ENCODE assay signal across 9 cellular contexts in the genomic region with DNA sequence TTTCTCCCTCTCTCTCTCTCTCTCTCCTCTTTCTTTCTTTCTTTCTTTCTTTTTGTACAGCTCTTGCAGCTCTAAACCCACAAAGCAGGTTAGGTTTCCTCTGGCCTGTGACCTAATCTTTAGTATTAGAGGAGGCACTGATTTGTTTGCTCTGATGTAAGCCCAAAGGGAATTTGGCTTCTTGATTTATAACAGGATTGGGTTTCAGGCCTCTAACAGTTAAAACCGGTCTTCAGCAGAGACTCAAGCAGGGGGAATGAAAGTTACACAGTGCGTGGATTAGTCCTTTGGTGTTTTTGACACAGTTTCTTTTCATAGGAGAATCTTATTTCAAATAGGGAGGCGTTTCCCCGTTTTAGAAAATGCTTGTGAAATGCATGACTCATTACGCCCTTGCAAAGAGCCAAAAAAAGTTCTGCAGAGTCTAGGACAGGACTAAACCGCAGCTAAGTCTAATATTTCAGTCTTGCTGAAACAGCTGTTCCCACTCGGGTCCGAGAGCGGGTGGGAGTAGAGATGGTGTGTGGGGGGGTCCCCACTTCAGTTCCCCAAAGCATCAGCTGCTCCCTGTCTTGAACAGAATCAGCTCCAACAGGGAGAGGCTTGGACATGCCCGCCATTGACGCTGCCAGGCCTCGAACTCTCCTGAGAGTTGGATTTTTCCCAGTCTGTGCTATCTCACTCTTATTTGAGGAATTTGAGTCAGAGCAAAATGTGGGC.
A peak's percentile ranks its signal among the peaks of the same experiment; 100 is the strongest.
DNase-seq lines count a peak whose midpoint lies in the region; ATAC-seq and TF ChIP-seq lines count a peak whose summit lies in the region.
"Had no signal": no experiment of that assay in that cellular context is flagged by ENCODE, and none has a peak within 500 bp of the region (broad histone marks: within the 10 kb centered on the region; RNA-seq: fewer than 3 reads in every experiment).

No MANE protein-coding gene starts in this region.

- H3K9me3 Mint-ChIP-seq in activated naive CD8-positive, alpha-beta T cell treated with anti-CD3 and anti-CD28 coated beads, Interleukin-2, amount 50 U/mL, for 24 hours: no peaks in the 10 kb centered on the region
- no peaks in the 10 kb centered on the region for H3K9me3 Mint-ChIP-seq in stimulated activated memory B cell treated with anti-CD40 and anti-IgM and Interleukin-4, amounts not matched to agents 10 μg/mL and 1 μg/mL and 100 μg/mL, for 72 hours
- H3K9me3 Mint-ChIP-seq: memory B cell had no signal

- DNase-seq in HS-5 (ENCODE audit: low read depth) (peak; percentile 63), hepatic stellate cell (ENCODE audit: low spot score) (peak; percentile 72), erythroblast (lab: John Stamatoyannopoulos, UW) (no peak)
- no peak for DNase-seq in activated naive CD8-positive, alpha-beta T cell treated with anti-CD3 and anti-CD28 coated beads, Interleukin-2, amount 50 U/mL, for 24 hours

- no peak for TF ChIP-seq POLR2A in erythroblast (IDR thresholded peaks at IDR 0.05; ENCODE audit: low read length)

- H3K4me3 ChIP-seq in BLaER1: no peak overlapping the region

- no peaks in the 10 kb centered on the region for H3K9me3 ChIP-seq in BLaER1

- no peaks in the 10 kb centered on the region for H4K20me1 ChIP-seq in BLaER1

- H3K4me3 Mint-ChIP-seq in activated naive CD8-positive, alpha-beta T cell treated with anti-CD3 and anti-CD28 coated beads, Interleukin-2, amount 50 U/mL, for 24 hours: peak overlapping the region; percentile 57
- no peak overlapping the region for H3K4me3 Mint-ChIP-seq in stimulated activated memory B cell treated with anti-CD40 and anti-IgM and Interleukin-4, amounts not matched to agents 10 μg/mL and 1 μg/mL and 100 μg/mL, for 72 hours
- H3K4me3 Mint-ChIP-seq: memory B cell had no signal

- peaks cover 53% of the 10 kb centered on the region for H3K4me1 Mint-ChIP-seq in activated naive CD8-positive, alpha-beta T cell treated with anti-CD3 and anti-CD28 coated beads, Interleukin-2, amount 50 U/mL, for 24 hours
- H3K4me1 Mint-ChIP-seq in stimulated activated memory B cell treated with anti-CD40 and anti-IgM and Interleukin-4, amounts not matched to agents 10 μg/mL and 1 μg/mL and 100 μg/mL, for 72 hours: peaks cover 35% of the 10 kb centered on the region

- H3K27ac Mint-ChIP-seq in activated naive CD8-positive, alpha-beta T cell treated with anti-CD3 and anti-CD28 coated beads, Interleukin-2, amount 50 U/mL, for 24 hours: peak overlapping the region; percentile 77
- H3K27ac Mint-ChIP-seq in stimulated activated memory B cell treated with anti-CD40 and anti-IgM and Interleukin-4, amounts not matched to agents 10 μg/mL and 1 μg/mL and 100 μg/mL, for 72 hours: peak overlapping the region; percentile 34
- H3K27ac Mint-ChIP-seq: memory B cell had no signal

- H3K4me2 ChIP-seq in BLaER1: peak overlapping the region; percentile 68

- H3K36me3 Mint-ChIP-seq in activated naive CD8-positive, alpha-beta T cell treated with anti-CD3 and anti-CD28 coated beads, Interleukin-2, amount 50 U/mL, for 24 hours (ENCODE audit: low read depth): no peaks in the 10 kb centered on the region
- no peaks in the 10 kb centered on the region for H3K36me3 Mint-ChIP-seq in stimulated activated memory B cell treated with anti-CD40 and anti-IgM and Interleukin-4, amounts not matched to agents 10 μg/mL and 1 μg/mL and 100 μg/mL, for 72 hours

- peaks cover 65% of the 10 kb centered on the region for H3K4me1 ChIP-seq in BLaER1

- H3K36me3 ChIP-seq in BLaER1: no peaks in the 10 kb centered on the region

- H3K27me3 Mint-ChIP-seq in activated naive CD8-positive, alpha-beta T cell treated with anti-CD3 and anti-CD28 coated beads, Interleukin-2, amount 50 U/mL, for 24 hours: peaks cover 27% of the 10 kb centered on the region
- no peaks in the 10 kb centered on the region for H3K27me3 Mint-ChIP-seq in stimulated activated memory B cell treated with anti-CD40 and anti-IgM and Interleukin-4, amounts not matched to agents 10 μg/mL and 1 μg/mL and 100 μg/mL, for 72 hours

- H3K27ac ChIP-seq in BLaER1: no peak overlapping the region

- H3K9ac ChIP-seq in BLaER1: no peak overlapping the region

- ATAC-seq in activated naive CD8-positive, alpha-beta T cell treated with anti-CD3 and anti-CD28 coated beads, Interleukin-2, amount 50 U/mL, for 24 hours: peak; percentile 38
- no peak for ATAC-seq in stimulated activated memory B cell treated with anti-CD40 and anti-IgM and Interleukin-4, amounts not matched to agents 10 μg/mL and 1 μg/mL and 100 μg/mL, for 72 hours
- ATAC-seq in HG02970 (IDR thresholded peaks at IDR 0.05; ENCODE audit: low FRiP score, unreplicated experiment) (no peak), HG03439 (IDR thresholded peaks at IDR 0.05; ENCODE audit: unreplicated experiment) (no peak)

- no peaks in the 10 kb centered on the region for H3K27me3 ChIP-seq in BLaER1

Comparison
In these comparisons a context has a peak if more than half of its experiments do, and no peak if none do; other contexts are left out.
1. DNase-seq: peak in HS-5 (single experiment) and hepatic stellate cell (single experiment); none in activated naive CD8-positive, alpha-beta T cell treated with anti-CD3 and anti-CD28 coated beads, Interleukin-2, amount 50 U/mL, for 24 hours (single experiment) and erythroblast (0 of 2).